Comparison of ENCODE assay signal across 10 cellular contexts in genomic region chr9:110443146-110443877, GRCh38.
DNase-seq lines count a peak whose midpoint lies in the region; ATAC-seq and TF ChIP-seq lines count a peak whose summit lies in the region.
"Had no signal": no experiment of that assay in that cellular context is flagged by ENCODE, and none has a peak within 500 bp of the region (broad histone marks: within the 10 kb centered on the region; RNA-seq: fewer than 3 reads in every experiment).

No MANE protein-coding gene starts in this region.

- no peak overlapping the region for H3K4me2 ChIP-seq in PC-9

- POLR2A ChIA-PET in PC-9 (lab: Charles Lee; ENCODE audit: unreplicated experiment) = interaction anchor here (0.6 kb wide), 1 partner anchor 185 kb away, joined by 4 read pairs; no protein-coding TSS in a partner anchor

- no TSS peak for BruUV-seq in PC-9 (replicated peaks; lab: Mats Ljungman, UMichigan)

- H3K36me3 ChIP-seq in PC-9 (ENCODE audit: low read depth) = peaks cover 14% of the 10 kb centered on the region

- TF ChIP-seq CTCF in PC-9 (conservative IDR thresholded peaks at IDR 0.05) (no peak), fibroblast of pulmonary artery (IDR thresholded peaks at IDR 0.05; ENCODE audit: low read length, missing control alignments) (no peak)

- CTCF ChIA-PET in PC-9 (lab: Charles Lee) = no interaction called here

- peaks cover 12% of the 10 kb centered on the region for H3K4me1 ChIP-seq in PC-9 (replicated peaks; ENCODE audit: insufficient read depth)

- no peak overlapping the region for H3K4me3 ChIP-seq in PC-9
- H3K4me3 ChIP-seq in fibroblast of pulmonary artery (replicated peaks; ENCODE audit: low read depth, low read length) = no peak overlapping the region

- DNase-seq in AG08396 (ENCODE audit: low spot score) (peak; percentile 43), HPDE6-E6E7 (ENCODE audit: extremely low spot score) (peak; percentile 19), PC-9 (peak; percentile 17 to 47), fibroblast of pulmonary artery (ENCODE audit: low read depth) (peak; percentile 89), GM19240 (ENCODE audit: insufficient read length, low spot score) (no peak)
- DNase-seq: CD4-positive, alpha-beta T cell; NCI-H1048 had no signal

- no peak for TF ChIP-seq POLR2A in GM18505 (IDR thresholded peaks at IDR 0.05; ENCODE audit: borderline replicate concordance, extremely low read depth, insufficient read depth, insufficient read length)

- no peak overlapping the region for H2AFZ ChIP-seq in PC-9

- no peaks in the 10 kb centered on the region for H3K79me2 ChIP-seq in PC-9 (ENCODE audit: low read depth)

- no peaks in the 10 kb centered on the region for H3K27me3 ChIP-seq in PC-9 (ENCODE audit: insufficient read depth, low read depth)

- H4K20me1 ChIP-seq in PC-9 (ENCODE audit: insufficient read depth) = no peaks in the 10 kb centered on the region

- H3K9me3 ChIP-seq in PC-9 (ENCODE audit: insufficient read depth, low read depth) = no peaks in the 10 kb centered on the region; the same call in none of the 2 replicates

- no peaks in the 10 kb centered on the region; the same call in 1 of the 2 replicates for H3F3A ChIP-seq in PC-9 (ENCODE audit: insufficient read depth, low read depth)

- intact Hi-C loops in PC-9 (cut with micrococcal nuclease; ENCODE audit: unreplicated experiment) = no loop called here

- no peaks in the 10 kb centered on the region; the same call in 1 of the 2 replicates for H3K9me2 ChIP-seq in PC-9 (ENCODE audit: insufficient read depth)

- H3K27ac ChIP-seq in PC-9 = no peak overlapping the region

- ATAC-seq in GM18909 (IDR thresholded peaks at IDR 0.05; ENCODE audit: poor library complexity, unreplicated experiment) (no peak), GM18505 (IDR thresholded peaks at IDR 0.05; ENCODE audit: unreplicated experiment) (no peak), GM21723 (IDR thresholded peaks at IDR 0.05; ENCODE audit: unreplicated experiment) (no peak)
